In the genomic region with DNA sequence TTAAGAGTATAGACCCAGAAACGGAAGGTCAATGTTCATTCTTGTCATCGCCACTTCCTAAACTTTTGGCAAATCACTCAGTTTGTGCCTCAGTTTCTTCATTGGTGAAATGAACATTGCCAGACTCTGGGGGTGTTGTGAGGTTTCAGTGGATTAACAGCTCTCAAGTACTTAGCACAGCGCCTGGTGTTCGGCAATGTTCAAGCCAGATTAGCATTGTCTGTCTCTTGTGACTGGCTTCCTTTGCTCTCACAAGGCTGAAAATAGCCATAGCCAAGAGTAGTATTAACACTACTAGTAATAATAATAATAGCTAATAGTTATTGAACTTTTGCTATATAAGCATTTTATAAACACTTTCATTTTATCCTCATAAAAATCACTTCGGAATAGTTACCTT, we compare ENCODE assay signal across 24 cellular contexts.
"Had no signal": no experiment of that assay in that cellular context is flagged by ENCODE, and none has a peak within 500 bp of the region (broad histone marks: within the 10 kb centered on the region; RNA-seq: fewer than 3 reads in every experiment).

No MANE protein-coding gene starts in this region.

- H3K9ac ChIP-seq: parathyroid adenoma had no signal

- FAIRE-seq: endometrium, islet of Langerhans had no signal

- H3K4me3 ChIP-seq: esophagus squamous epithelium, heart right ventricle, left lung, mucosa of descending colon, sigmoid colon, spleen, transverse colon, vagina had no signal

- H3K27me3 ChIP-seq: esophagus squamous epithelium, heart right ventricle, left lung, neutrophil, sigmoid colon, spleen, transverse colon, vagina had no signal

- H3K9me3 ChIP-seq: esophagus squamous epithelium, mucosa of descending colon, neutrophil, sigmoid colon, transverse colon, vagina had no signal

- H3K79me2 ChIP-seq: parathyroid adenoma had no signal

- H3K36me3 ChIP-seq: esophagus squamous epithelium, heart right ventricle, left lung, neutrophil, sigmoid colon, spleen, transverse colon, vagina had no signal

- DNase-seq: cortex of kidney; effector memory CD8-positive, alpha-beta T cell; erythroblast; esophagus squamous epithelium; foreskin melanocyte; glutamatergic neuron; heart right ventricle; hippocampal formation; left cardiac atrium; left lung; mesenchymal stem cell; mucosa of descending colon; naive B cell; sigmoid colon; spleen; stimulated activated CD4-positive, alpha-beta T cell treated with anti-CD3 and anti-CD28 coated beads, Interleukin-4, amount 100 ng/mL, for 4 hours; transverse colon had no signal

- H3K4me1 ChIP-seq: esophagus squamous epithelium, left lung, parathyroid adenoma, sigmoid colon, spleen, vagina had no signal

- ATAC-seq: effector memory CD8-positive, alpha-beta T cell; left lung; mucosa of descending colon; natural killer cell treated with Interleukin-12 subunit alpha and Interleukin-12 subunit beta and Interleukin-15 and Interleukin-18, amount 100 ng/mL, for 72 hours; stimulated activated memory B cell treated with anti-CD40 and anti-IgM and Interleukin-4, amounts not matched to agents 10 μg/mL and 1 μg/mL and 100 μg/mL, for 72 hours had no signal

- H3K27ac ChIP-seq: esophagus squamous epithelium, heart right ventricle, left lung, neutrophil, parathyroid adenoma, sigmoid colon, spleen, transverse colon, vagina had no signal

- H2AFZ ChIP-seq: parathyroid adenoma had no signal
